In genomic region chr20:58840816-58841538, GRCh38 we compare ENCODE assay signal across 2 cellular contexts.
A peak's percentile ranks its signal among the peaks of the same experiment; 100 is the strongest.
TF ChIP-seq lines count a peak whose summit lies in the region.

No MANE protein-coding gene starts in this region.

TF ChIP-seq in GM23338, 12 proteins besides CTCF, POLR2A, EP300 and RAD21:
- TF ChIP-seq REST (IDR thresholded peaks at IDR 0.05; ENCODE audit: unreplicated experiment), result no peak
- no peak for TF ChIP-seq NANOG (IDR thresholded peaks at IDR 0.05; ENCODE audit: borderline replicate concordance)
- no peak for TF ChIP-seq ZNF462 (CRISPR knock-in tag; IDR thresholded peaks at IDR 0.05)
- TF ChIP-seq EZH2 (IDR thresholded peaks at IDR 0.05; ENCODE audit: low read depth, unreplicated experiment), result no peak
- no peak for TF ChIP-seq ZNF114 (CRISPR knock-in tag; IDR thresholded peaks at IDR 0.05)
- no peak for TF ChIP-seq ZNF331 (CRISPR knock-in tag; IDR thresholded peaks at IDR 0.05; ENCODE audit: low read depth)
- TF ChIP-seq STAT1 (IDR thresholded peaks at IDR 0.05; ENCODE audit: unreplicated experiment), result no peak
- no peak for TF ChIP-seq CREB1 (CRISPR knock-in tag; IDR thresholded peaks at IDR 0.05; ENCODE audit: low read depth)
TF ChIP-seq in GM23338: peak in this region for 0.

TF ChIP-seq in H1, 55 proteins besides CTCF, POLR2A, EP300 and RAD21:
- peak; percentile 33; the same call in 1 of the 2 replicates for TF ChIP-seq SUZ12 (IDR thresholded peaks at IDR 0.05; ENCODE audit: low read length)
- TF ChIP-seq BRCA1 (IDR thresholded peaks at IDR 0.05; ENCODE audit: low read depth, low read length), result no peak
- TF ChIP-seq SRF (IDR thresholded peaks at IDR 0.05; ENCODE audit: low read depth, low read length), result no peak
- TF ChIP-seq USF2 (IDR thresholded peaks at IDR 0.05; ENCODE audit: low read length), result no peak
- TF ChIP-seq GABPA (IDR thresholded peaks at IDR 0.05; ENCODE audit: borderline replicate concordance, insufficient read depth, low read length), result 0 out of 2 replicates have a peak, but pooled peaks have one; percentile 13
- TF ChIP-seq KDM4A (IDR thresholded peaks at IDR 0.05; ENCODE audit: low read depth, low read length, severe bottlenecking), result peak; percentile 57
- no peak for TF ChIP-seq GTF2F1 (IDR thresholded peaks at IDR 0.05; ENCODE audit: borderline replicate concordance, low read depth, low read length)
- no peak for TF ChIP-seq SIN3A (conservative IDR thresholded peaks at IDR 0.05 in 1 of 2, IDR thresholded peaks at IDR 0.05 in 1 of 2; ENCODE audit: low read depth in 1 of 2, low read length in 2 of 2)
- no peak for TF ChIP-seq POU5F1 (IDR thresholded peaks at IDR 0.05; ENCODE audit: low read depth, low read length)
- 0 out of 2 replicates have a peak, but pooled peaks have one; percentile 22 for TF ChIP-seq TAF1 (IDR thresholded peaks at IDR 0.05; ENCODE audit: low read depth, low read length)
- TF ChIP-seq MAFK (IDR thresholded peaks at IDR 0.05; ENCODE audit: low read depth, low read length), result no peak
- TF ChIP-seq SP2 (IDR thresholded peaks at IDR 0.05; ENCODE audit: low read length), result no peak
- TF ChIP-seq SP1 (IDR thresholded peaks at IDR 0.05; ENCODE audit: low read depth, low read length), result no peak
